Comparison of ENCODE assay signal across 7 cellular contexts in the genomic region with DNA sequence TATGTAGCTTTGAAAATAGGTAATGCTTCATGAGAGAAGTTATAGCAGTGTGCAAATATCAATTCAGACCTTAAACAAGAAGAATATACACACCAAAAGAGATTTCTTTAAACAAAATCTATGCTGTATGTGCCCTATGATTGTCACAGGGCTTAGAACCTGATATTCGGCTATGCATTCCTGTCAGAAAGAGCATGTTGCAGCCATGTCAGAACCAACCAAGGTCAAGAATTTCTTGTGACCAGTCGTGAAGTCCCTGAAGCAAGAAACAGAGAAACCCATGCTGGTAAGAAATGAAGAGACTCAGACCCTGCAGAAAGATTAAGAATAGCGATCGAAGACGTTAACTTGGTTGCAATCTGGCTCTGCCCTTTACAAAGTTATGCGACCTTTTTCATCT.
DNase-seq lines count a peak whose midpoint lies in the region; ATAC-seq and TF ChIP-seq lines count a peak whose summit lies in the region.

No MANE protein-coding gene starts in this region.

- peaks cover 58% of the 10 kb centered on the region for H3K79me2 ChIP-seq in GM23248 (ENCODE audit: insufficient read depth)

- no peaks in the 10 kb centered on the region for H3K9me3 ChIP-seq in GM23248 (ENCODE audit: low read depth)

- peak overlapping the region; percentile 84 for H3K4me2 ChIP-seq in GM23248 (ENCODE audit: unreplicated experiment)

- peak overlapping the region; percentile 99 for H3K4me3 ChIP-seq in GM23248
- H3K4me3 ChIP-seq in rectal smooth muscle tissue (ENCODE audit: low read length) = peak overlapping the region; percentile 78

- no peaks in the 10 kb centered on the region for H3K9me2 ChIP-seq in GM23248 (ENCODE audit: insufficient read depth)

- no peaks in the 10 kb centered on the region for H3K27me3 ChIP-seq in GM23248 (replicated peaks; ENCODE audit: insufficient read depth)
- no peaks in the 10 kb centered on the region for H3K27me3 ChIP-seq in rectal smooth muscle tissue (ENCODE audit: control insufficient read depth, insufficient read depth, low read length)

- ATAC-seq in GM18505 (IDR thresholded peaks at IDR 0.05; ENCODE audit: unreplicated experiment) (no peak), GM21526 (IDR thresholded peaks at IDR 0.05; ENCODE audit: low FRiP score, unreplicated experiment) (no peak)

- 1 to 2% methylated on average over 6 of the region's 6 CpGs for WGBS in GM23248 (ENCODE audit: low coverage in 1 of 2, low lambda C conversion rate in 2 of 2, missing lambda C conversion rate in 2 of 2), 2 experiments

- peaks cover 5% of the 10 kb centered on the region; the same call in 1 of the 2 replicates for H3K4me1 ChIP-seq in GM23248 (ENCODE audit: insufficient read depth)
- peaks cover 2% of the 10 kb centered on the region for H3K4me1 ChIP-seq in rectal smooth muscle tissue (ENCODE audit: control insufficient read depth, insufficient read depth, low read length)

- in situ Hi-C loops in GM23248 (cut with MboI) = no loop called here

- no peaks in the 10 kb centered on the region for H3F3A ChIP-seq in GM23248 (ENCODE audit: insufficient read depth)

- H3K27ac ChIP-seq in GM23248 (no peak overlapping the region), rectal smooth muscle tissue (ENCODE audit: low read depth, low read length) (peak overlapping the region; percentile 81)

- H3K36me3 ChIP-seq in GM23248 (ENCODE audit: low read depth) (no peaks in the 10 kb centered on the region), rectal smooth muscle tissue (ENCODE audit: control insufficient read depth, insufficient read depth, low read length) (no peaks in the 10 kb centered on the region)

- peak overlapping the region; percentile 98 for H2AFZ ChIP-seq in GM23248

- peak; percentile 14 for DNase-seq in GM23248
- DNase-seq in RKO (ENCODE audit: low spot score) = peak; percentile 25
- peak; percentile 0 for DNase-seq in fibroblast of gingiva (ENCODE audit: low read depth)
- no peak for DNase-seq in cerebellar nuclear complex (lab: John Stamatoyannopoulos, UW)

- TF ChIP-seq POLR2A in GM18505 (IDR thresholded peaks at IDR 0.05; ENCODE audit: borderline replicate concordance, extremely low read depth, insufficient read depth, insufficient read length) = no peak

- H3K9ac ChIP-seq in GM23248 (peak overlapping the region; percentile 87), rectal smooth muscle tissue (ENCODE audit: low read length) (no peak overlapping the region)

- no peaks in the 10 kb centered on the region for H4K20me1 ChIP-seq in GM23248 (ENCODE audit: insufficient read depth)

Comparison
In these comparisons a context has a peak if more than half of its experiments do, and no peak if none do; other contexts are left out.
1. DNase-seq: peak in GM23248 (single experiment), RKO (single experiment) and fibroblast of gingiva (single experiment); none in cerebellar nuclear complex (0 of 2).